8 cellular contexts compared by ENCODE assay signal in the genomic region with DNA sequence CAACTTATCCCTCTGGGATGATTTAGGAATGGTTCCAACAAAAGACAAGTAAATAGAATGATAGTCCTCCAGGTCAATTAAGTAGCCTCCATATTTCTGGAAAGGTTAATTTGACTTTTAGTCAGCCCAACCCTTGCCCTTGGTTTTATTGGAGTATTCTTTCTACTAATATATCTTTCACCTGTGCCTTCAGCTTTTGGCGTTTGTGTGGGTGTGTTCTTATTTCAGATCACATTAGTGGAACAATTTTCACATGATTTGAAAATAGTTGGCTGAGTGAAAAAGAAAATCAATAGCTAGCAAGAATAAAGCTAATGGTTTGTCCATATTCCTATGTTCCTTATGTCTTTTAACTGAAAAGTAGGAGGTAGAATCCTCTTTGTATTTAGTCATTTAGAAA.
"Had no signal": no experiment of that assay in that cellular context is flagged by ENCODE, and none has a peak within 500 bp of the region (broad histone marks: within the 10 kb centered on the region; RNA-seq: fewer than 3 reads in every experiment).

No MANE protein-coding gene starts in this region.

- ATAC-seq: GM23338, HCT116 had no signal

- DNase-seq: GM23248, GOT3, H7, H9, HCEC 1CT, HFFc6 had no signal

- H3K27ac ChIP-seq: GM23248 had no signal
